ENCODE assay signal across 35 cellular contexts in genomic region chr2:206635016-206635415, GRCh38. TPM values are rescaled to one million over a fixed set of nuclear protein-coding genes. Genes with fewer than 3 reads are reported as not detected.
"Had no signal": no experiment of that assay in that cellular context is flagged by ENCODE, and none has a peak within 500 bp of the region (broad histone marks: within the 10 kb centered on the region; RNA-seq: fewer than 3 reads in every experiment).

No MANE protein-coding gene starts in this region.

- H3K27ac Mint-ChIP-seq: dendritic cell treated with granulocyte-macrophage colony-stimulating factor and Interleukin-4, amounts not matched to agents 40 ng/mL and 50 ng/mL, for 4 days; endodermal cell; mesothelial cell of epicardium; naive thymus-derived CD4-positive, alpha-beta T cell; nephron; neural progenitor cell; progenitor cell of endocrine pancreas; stimulated activated naive CD8-positive, alpha-beta T cell treated with anti-CD3 and anti-CD28 coated beads, Interleukin-15, amount 100 ng/mL, for 72 hours had no signal

- H3K4me3 Mint-ChIP-seq: dendritic cell treated with granulocyte-macrophage colony-stimulating factor and Interleukin-4, amounts not matched to agents 40 ng/mL and 50 ng/mL, for 4 days; endodermal cell; mesothelial cell of epicardium; naive thymus-derived CD4-positive, alpha-beta T cell; nephron; neural progenitor cell; stimulated activated naive CD8-positive, alpha-beta T cell treated with anti-CD3 and anti-CD28 coated beads, Interleukin-15, amount 100 ng/mL, for 72 hours had no signal

- H3K27ac ChIP-seq: colonic mucosa, epithelial cell of prostate, esophagus muscularis mucosa, neural progenitor cell, parathyroid adenoma, suprapubic skin, transverse colon, vagina had no signal

- H3K4me1 Mint-ChIP-seq: endodermal cell; mesothelial cell of epicardium; naive thymus-derived CD4-positive, alpha-beta T cell; nephron; stimulated activated naive CD8-positive, alpha-beta T cell treated with anti-CD3 and anti-CD28 coated beads, Interleukin-15, amount 100 ng/mL, for 72 hours had no signal

- FAIRE-seq: frontal cortex, kidney had no signal

- H3K36me3 Mint-ChIP-seq: mesothelial cell of epicardium; naive thymus-derived CD4-positive, alpha-beta T cell; neural progenitor cell had no signal

- H3K27me3 ChIP-seq: colonic mucosa, transverse colon, vagina had no signal

- H2AFZ ChIP-seq: neural progenitor cell, parathyroid adenoma had no signal

- H3K4me3 ChIP-seq: colonic mucosa, esophagus muscularis mucosa, lung, neural progenitor cell, smooth muscle cell, suprapubic skin, transverse colon, vagina had no signal

- H3K9me3 Mint-ChIP-seq: dendritic cell treated with granulocyte-macrophage colony-stimulating factor and Interleukin-4, amounts not matched to agents 40 ng/mL and 50 ng/mL, for 4 days; endodermal cell; mesothelial cell of epicardium; nephron; neural progenitor cell; stimulated activated naive CD8-positive, alpha-beta T cell treated with anti-CD3 and anti-CD28 coated beads, Interleukin-15, amount 100 ng/mL, for 72 hours had no signal

- H3K36me3 ChIP-seq: colonic mucosa, esophagus muscularis mucosa, neural progenitor cell, suprapubic skin, transverse colon, vagina had no signal

- H3K4me2 ChIP-seq: neural progenitor cell, smooth muscle cell had no signal

- H3K79me2 ChIP-seq: parathyroid adenoma had no signal

- H3K9ac ChIP-seq: neural progenitor cell, parathyroid adenoma had no signal

- DNase-seq: colonic mucosa; effector CD8-positive, alpha-beta T cell; endodermal cell; head of caudate nucleus; kidney; mesenchymal stem cell; naive thymus-derived CD4-positive, alpha-beta T cell; stimulated activated CD4-positive, alpha-beta T cell treated with anti-CD3 and anti-CD28 coated beads, Interleukin-12 subunit alpha, Interleukin-12 subunit beta, amount 100 ng/mL, for 4 hours; stimulated activated CD4-positive, alpha-beta T cell treated with anti-CD3 and anti-CD28 coated beads, Interleukin-1b, Interleukin-23, amount 100 ng/mL, for 48 hours; stimulated activated CD4-positive, alpha-beta T cell treated with anti-CD3 and anti-CD28 coated beads, Interleukin-4, amount 100 ng/mL, for 1 hour; stimulated activated CD8-positive, alpha-beta memory T cell treated with anti-CD3 and anti-CD28 coated beads, Interleukin-4, amount 100 ng/mL, for 48 hours; stimulated activated naive CD4-positive, alpha-beta T cell; stimulated activated naive CD8-positive, alpha-beta T cell treated with anti-CD3 and anti-CD28 coated beads, Interleukin-15, amount 100 ng/mL, for 72 hours; transverse colon had no signal

- H3K9me3 ChIP-seq: colonic mucosa, esophagus muscularis mucosa, suprapubic skin, transverse colon, vagina had no signal

- H3K27me3 Mint-ChIP-seq: stimulated activated naive CD8-positive, alpha-beta T cell treated with anti-CD3 and anti-CD28 coated beads, Interleukin-15, amount 100 ng/mL, for 72 hours had no signal

- H3K4me1 ChIP-seq: colonic mucosa, esophagus muscularis mucosa, parathyroid adenoma, suprapubic skin, transverse colon, vagina had no signal

RNA-seq across cellular contexts. Expression of gene FAM237A, which starts 7.3 kb away (rescaled TPM):
- total RNA-seq: colonic mucosa; endodermal cell; esophagus muscularis mucosa; fibroblast of lung; fibroblast of villous mesenchyme; frontal cortex; kidney; left lobe of liver; liver; lung; mesothelial cell of epicardium; mucosa of gallbladder; naive thymus-derived CD4-positive, alpha-beta T cell; osteoblast; progenitor cell of endocrine pancreas; sciatic nerve; smooth muscle cell; suprapubic skin; transverse colon; ureter; vagina had no signal
